In genomic region chr4:174157106-174157607, GRCh38 we compare ENCODE assay signal across 24 cellular contexts.
DNase-seq lines count a peak whose midpoint lies in the region; TF ChIP-seq lines count a peak whose summit lies in the region.
"Had no signal": no experiment of that assay in that cellular context is flagged by ENCODE, and none has a peak within 500 bp of the region (broad histone marks: within the 10 kb centered on the region; RNA-seq: fewer than 3 reads in every experiment).

No MANE protein-coding gene starts in this region.

- H2AFZ ChIP-seq in SK-N-SH (ENCODE audit: low read depth) (no peak overlapping the region), mesenchymal stem cell (ENCODE audit: low read depth, low read length) (no peak overlapping the region), neuronal stem cell (ENCODE audit: low read length) (no peak overlapping the region)
- H2AFZ ChIP-seq: parathyroid adenoma had no signal

- H3K9ac ChIP-seq in SK-N-SH (no peak overlapping the region; the same call in 1 of the 2 replicates), mesenchymal stem cell (ENCODE audit: low read length) (no peak overlapping the region), neuronal stem cell (ENCODE audit: low read depth, low read length, poor library complexity) (no peak overlapping the region)
- H3K9ac ChIP-seq: KMS-11, parathyroid adenoma had no signal

- H3K79me2 ChIP-seq in SK-N-SH (ENCODE audit: insufficient read depth) = no peaks in the 10 kb centered on the region
- H3K79me2 ChIP-seq: parathyroid adenoma had no signal

- H2BK120ac ChIP-seq in mesenchymal stem cell (ENCODE audit: low read depth, low read length) = no peak overlapping the region
- H2BK120ac ChIP-seq in neuronal stem cell (ENCODE audit: low read depth, low read length) = no peak overlapping the region

- H3K36me3 ChIP-seq in HEK293 (ENCODE audit: control insufficient read depth in 2 of 2, insufficient read depth in 1 of 2, low read length in 2 of 2) (no peaks in the 10 kb centered on the region), SK-N-SH (replicated peaks in 1 of 2; ENCODE audit: control insufficient read depth in 1 of 2, insufficient read depth in 2 of 2, low read length in 1 of 2) (no peaks in the 10 kb centered on the region), mesenchymal stem cell (ENCODE audit: control insufficient read depth in 1 of 2, insufficient read depth in 2 of 2, low read depth in 1 of 2, low read length in 2 of 2) (no peaks in the 10 kb centered on the region), breast epithelium (no peaks in the 10 kb centered on the region), neuronal stem cell (replicated peaks in 1 of 2; ENCODE audit: control insufficient read depth in 2 of 2, insufficient read depth in 2 of 2, low read length in 2 of 2) (no peaks in the 10 kb centered on the region)
- H3K36me3 ChIP-seq: right lobe of liver, upper lobe of right lung had no signal

- H4K8ac ChIP-seq in mesenchymal stem cell (ENCODE audit: low read length) (no peak overlapping the region), neuronal stem cell (ENCODE audit: low read depth, low read length) (no peak overlapping the region)

- no peak overlapping the region for H2BK15ac ChIP-seq in mesenchymal stem cell (ENCODE audit: low read depth, poor library complexity, severe bottlenecking)
- no peak overlapping the region for H2BK15ac ChIP-seq in neuronal stem cell (ENCODE audit: low read length)

- POLR2A ChIA-PET in HEK293 (lab: Yijun Ruan, JAX) (interaction anchor here (0.5 kb wide), 1 partner anchor 435 kb away, joined by 8 read pairs; no protein-coding TSS in a partner anchor), SK-N-SH (lab: Yijun Ruan, JAX) (interaction anchor here (0.6 to 1.8 kb wide), 3 partner anchors 36 to 627 kb away, joined by 3 to 6 read pairs (median 3); partner anchors contain the start of gene HAND2)

- H3K4me1 ChIP-seq in HEK293 (ENCODE audit: control insufficient read depth, insufficient read depth, low read length) (peaks cover 17% of the 10 kb centered on the region), SK-N-SH (ENCODE audit: control insufficient read depth in 1 of 2, insufficient read depth in 2 of 2, low read depth in 1 of 2, low read length in 1 of 2) (peaks cover 40 to 50% of the 10 kb centered on the region in 2 experiments; a peak in 3 of 4 replicates), mesenchymal stem cell (ENCODE audit: control insufficient read depth, insufficient read depth, low read depth, low read length) (no peaks in the 10 kb centered on the region), breast epithelium (no peaks in the 10 kb centered on the region), neuronal stem cell (ENCODE audit: control insufficient read depth in 2 of 2, insufficient read depth in 1 of 2, low read depth in 1 of 2, low read length in 2 of 2) (peaks cover 0 to 3% of the 10 kb centered on the region in 2 donors)
- H3K4me1 ChIP-seq: parathyroid adenoma, right lobe of liver, upper lobe of right lung had no signal

- CTCF ChIA-PET in HEK293 (lab: Yijun Ruan, JAX) (interaction anchor here (0.6 to 1.0 kb wide), 3 partner anchors 37 to 737 kb away, joined by 3 to 4 read pairs (median 3); no protein-coding TSS in a partner anchor), SK-N-SH (lab: Yijun Ruan, JAX) (interaction anchor here (0.6 to 1.7 kb wide), 9 partner anchors 12 to 651 kb away, joined by 3 to 5 read pairs (median 3); no protein-coding TSS in a partner anchor)

- TF ChIP-seq CTCF in HEK293 (tag by site-specific recombination; IDR thresholded peaks at IDR 0.05) (no peak), SK-N-SH (IDR thresholded peaks at IDR 0.05) (no peak), breast epithelium (IDR thresholded peaks at IDR 0.05) (no peak)

- H2BK12ac ChIP-seq in mesenchymal stem cell (ENCODE audit: low read length in 2 of 2) (no peak overlapping the region), neuronal stem cell (ENCODE audit: low read length) (no peak overlapping the region)

- DNase-seq in SK-N-SH (no peak), erythroblast (lab: John Stamatoyannopoulos, UW) (peak; percentile 76 to 90), mesenchymal stem cell (peak; percentile 39), breast epithelium (ENCODE audit: low spot score in 2 of 2) (no peak), neuronal stem cell (ENCODE audit: low spot score) (no peak), NCI-H526 (lab: John Stamatoyannopoulos, UW) (no peak)
- no peak for DNase-seq in effector CD8-positive, alpha-beta T cell (lab: John Stamatoyannopoulos, UW)
- DNase-seq: activated CD4-positive, alpha-beta T cell treated with anti-CD3 and anti-CD28 coated beads for 48 hours; activated CD8-positive, alpha-beta memory T cell treated with anti-CD3 and anti-CD28 coated beads for 24 hours; activated effector memory CD4-positive, alpha-beta T cell treated with anti-CD3 and anti-CD28 coated beads, Interleukin-2, amount 50 U/mL, for 16 hours; activated T-cell treated with anti-CD3 and anti-CD28 coated beads, Interleukin-2, amount 50 U/mL, for 1 hour; DMS79; GF-D8; head of caudate nucleus; NCI-H1694; NCI-H524; right lobe of liver; stimulated activated CD4-positive, alpha-beta T cell treated with anti-CD3 and anti-CD28 coated beads, Interleukin-4, amount 100 ng/mL, for 4 hours; T-helper 17 cell; upper lobe of right lung had no signal

- H3K9me2 ChIP-seq in SK-N-SH = no peaks in the 10 kb centered on the region

- TF ChIP-seq EP300 in SK-N-SH (IDR thresholded peaks at IDR 0.05; ENCODE audit: borderline replicate concordance in 1 of 2, low read depth in 1 of 2, low read length in 1 of 2) = peak; percentile 80 to 92

- no peak overlapping the region for H3K4me3 ChIP-seq in HEK293 (ENCODE audit: low read depth, low read length)
- no peak overlapping the region for H3K4me3 ChIP-seq in SK-N-SH (ENCODE audit: low read depth in 2 of 2, low read length in 1 of 2)
- no peak overlapping the region for H3K4me3 ChIP-seq in mesenchymal stem cell (ENCODE audit: insufficient read depth in 1 of 2, low read depth in 1 of 2, low read length in 2 of 2)
- H3K4me3 ChIP-seq in breast epithelium = no peak overlapping the region
- H3K4me3 ChIP-seq in neuronal stem cell (ENCODE audit: low read length in 2 of 2) = no peak overlapping the region
- H3K4me3 ChIP-seq: right lobe of liver, upper lobe of right lung had no signal

- H3K79me1 ChIP-seq in mesenchymal stem cell (replicated peaks; ENCODE audit: low read length, poor library complexity, severe bottlenecking) = no peaks in the 10 kb centered on the region
- no peaks in the 10 kb centered on the region for H3K79me1 ChIP-seq in neuronal stem cell (ENCODE audit: low read depth, low read length)

- intact Hi-C loops in breast epithelium (cut with DNase I; ENCODE audit: low total_unique reads) = no loop called here

- no peak overlapping the region for H3K18ac ChIP-seq in mesenchymal stem cell (ENCODE audit: low read depth in 1 of 2, low read length in 2 of 2)
- H3K18ac ChIP-seq in neuronal stem cell (ENCODE audit: low read length) = no peak overlapping the region

- H3F3A ChIP-seq in SK-N-SH (replicated peaks; ENCODE audit: insufficient read depth) = peaks cover 15% of the 10 kb centered on the region

- TF ChIP-seq POLR2A in erythroblast (IDR thresholded peaks at IDR 0.05; ENCODE audit: low read length) (no peak), breast epithelium (IDR thresholded peaks at IDR 0.05) (no peak)

- H3K4me2 ChIP-seq in SK-N-SH (peak overlapping the region; percentile 67), mesenchymal stem cell (ENCODE audit: low read length, poor library complexity, severe bottlenecking) (no peak overlapping the region), neuronal stem cell (ENCODE audit: insufficient read depth, low read length, poor library complexity, severe bottlenecking) (no peak overlapping the region)
- H3K4me2 ChIP-seq: KMS-11 had no signal

- H3K14ac ChIP-seq in mesenchymal stem cell (ENCODE audit: low read length in 2 of 2) = no peak overlapping the region
- H3K14ac ChIP-seq in neuronal stem cell (ENCODE audit: low read length) = no peak overlapping the region

- H4K91ac ChIP-seq in mesenchymal stem cell (ENCODE audit: low read length) = no peak overlapping the region
- H4K91ac ChIP-seq in neuronal stem cell (ENCODE audit: low read depth, low read length, poor library complexity) = no peak overlapping the region

- H2BK5ac ChIP-seq in mesenchymal stem cell (ENCODE audit: low read depth, low read length, poor library complexity, severe bottlenecking) (no peak overlapping the region), neuronal stem cell (ENCODE audit: low read length) (no peak overlapping the region)

- no peak overlapping the region for H2AK5ac ChIP-seq in mesenchymal stem cell (ENCODE audit: low read length, severe bottlenecking)
- H2AK5ac ChIP-seq in neuronal stem cell (ENCODE audit: low read depth, low read length) = no peak overlapping the region

- H3K27ac ChIP-seq in HEK293 (ENCODE audit: extremely low read depth, low read depth, low read length) (0 out of 2 replicates have a peak overlapping the region, but pooled peaks have one; percentile 19), SK-N-SH (ENCODE audit: low read depth in 2 of 2, low read length in 1 of 2) (peak overlapping the region; percentile 42 to 100), mesenchymal stem cell (ENCODE audit: low read length, poor library complexity, severe bottlenecking) (no peak overlapping the region), breast epithelium (no peak overlapping the region), neuronal stem cell (replicated peaks; ENCODE audit: low read length) (no peak overlapping the region)
- H3K27ac ChIP-seq: KMS-11, parathyroid adenoma, right lobe of liver, upper lobe of right lung, VCaP had no signal

- H3K9me3 ChIP-seq in HEK293 (ENCODE audit: control insufficient read depth, insufficient read depth, low read depth, low read length) (no peaks in the 10 kb centered on the region), SK-N-SH (no peaks in the 10 kb centered on the region), mesenchymal stem cell (ENCODE audit: control insufficient read depth, low read length) (no peaks in the 10 kb centered on the region), breast epithelium (no peaks in the 10 kb centered on the region), neuronal stem cell (replicated peaks in 1 of 2; ENCODE audit: control insufficient read depth in 2 of 2, insufficient read depth in 1 of 2, low read depth in 1 of 2, low read length in 2 of 2) (no peaks in the 10 kb centered on the region)
- H3K9me3 ChIP-seq: right lobe of liver, upper lobe of right lung had no signal

- H3K27me3 ChIP-seq in SK-N-SH (ENCODE audit: insufficient read depth) (no peaks in the 10 kb centered on the region), mesenchymal stem cell (ENCODE audit: control insufficient read depth in 1 of 2, insufficient read depth in 1 of 2, low read length in 2 of 2) (no peaks in the 10 kb centered on the region), breast epithelium (no peaks in the 10 kb centered on the region), neuronal stem cell (ENCODE audit: control insufficient read depth in 3 of 3, insufficient read depth in 3 of 3, low read depth in 1 of 3, low read length in 3 of 3) (peaks cover 0 to 14% (median 0%) of the 10 kb centered on the region in 3 experiments)
- H3K27me3 ChIP-seq: right lobe of liver, upper lobe of right lung had no signal

- H3K4ac ChIP-seq in mesenchymal stem cell (ENCODE audit: low read depth in 1 of 2, low read length in 2 of 2) (no peak overlapping the region), neuronal stem cell (ENCODE audit: low read length) (no peak overlapping the region)

- no peaks in the 10 kb centered on the region for H4K20me1 ChIP-seq in SK-N-SH (ENCODE audit: insufficient read depth)

- 16% methylated on average over 7 of the region's 7 CpGs for WGBS in SK-N-SH (ENCODE audit: low lambda C conversion rate)
- WGBS in mesenchymal stem cell = 62% methylated on average over 5 of the region's 7 CpGs
- no CpG with 5 or more reads among the region's 7 CpGs for WGBS in neuronal stem cell (ENCODE audit: extremely low coverage in 2 of 2, insufficient read length in 2 of 2, insufficient replicate concordance in 1 of 2), 2 donors

- TF ChIP-seq RAD21 in SK-N-SH (IDR thresholded peaks at IDR 0.05; ENCODE audit: low read length) = peak; percentile 9; the same call in 1 of the 2 replicates

- no peak overlapping the region for H3K23ac ChIP-seq in mesenchymal stem cell (ENCODE audit: low read length in 2 of 2)
- no peak overlapping the region for H3K23ac ChIP-seq in neuronal stem cell (ENCODE audit: low read depth, low read length, poor library complexity)

Comparison
In these comparisons a context has a peak if more than half of its experiments do, and no peak if none do; other contexts are left out.
1. H3K27ac ChIP-seq: peak in HEK293 (single experiment) and SK-N-SH (2 of 2); none in mesenchymal stem cell (single experiment), breast epithelium (0 of 2) and neuronal stem cell (single experiment).
2. DNase-seq: peak in erythroblast (2 of 2) and mesenchymal stem cell (single experiment); none in SK-N-SH (single experiment), effector CD8-positive, alpha-beta T cell (single experiment), breast epithelium (0 of 2), neuronal stem cell (single experiment) and NCI-H526 (0 of 2).
3. Of the 4 proteins assayed by ChIP-seq in both HEK293 and SK-N-SH: peak only in HEK293: YY1; only in SK-N-SH: PBX3; in both: none; in neither: 2.